In genomic region chrX:149314031-149314430, GRCh38 we compare ENCODE assay signal across 18 cellular contexts.
DNase-seq lines count a peak whose midpoint lies in the region; ATAC-seq and TF ChIP-seq lines count a peak whose summit lies in the region.
"Had no signal": no experiment of that assay in that cellular context is flagged by ENCODE, and none has a peak within 500 bp of the region (broad histone marks: within the 10 kb centered on the region; RNA-seq: fewer than 3 reads in every experiment).

No MANE protein-coding gene starts in this region.

- H2AFZ ChIP-seq in GM23248 (no peak overlapping the region), mesenchymal stem cell (ENCODE audit: low read depth, low read length) (no peak overlapping the region)

- H3K36me3 Mint-ChIP-seq in effector memory CD8-positive, alpha-beta T cell (ENCODE audit: insufficient read depth): peaks cover 3% of the 10 kb centered on the region
- H3K36me3 Mint-ChIP-seq in CD4-positive, alpha-beta memory T cell: no peaks in the 10 kb centered on the region
- H3K36me3 Mint-ChIP-seq: natural killer cell treated with Interleukin-12 subunit alpha and Interleukin-12 subunit beta and Interleukin-15 and Interleukin-18, amount 100 ng/mL, for 72 hours had no signal

- H3K4me3 ChIP-seq in GM23248 (no peak overlapping the region), mesenchymal stem cell (ENCODE audit: insufficient read depth in 1 of 2, low read depth in 1 of 2, low read length in 2 of 2) (no peak overlapping the region), spleen (no peak overlapping the region)
- H3K4me3 ChIP-seq in CD4-positive, alpha-beta memory T cell (ENCODE audit: low read length in 2 of 2): no peak overlapping the region
- H3K4me3 ChIP-seq: lung, thoracic aorta had no signal

- in situ Hi-C loops in GM23248 (cut with MboI): no loop called here

- no peaks in the 10 kb centered on the region for H3K79me1 ChIP-seq in mesenchymal stem cell (replicated peaks; ENCODE audit: low read length, poor library complexity, severe bottlenecking)

- no peak overlapping the region for H2BK15ac ChIP-seq in mesenchymal stem cell (ENCODE audit: low read depth, poor library complexity, severe bottlenecking)

- no peak overlapping the region for H3K14ac ChIP-seq in mesenchymal stem cell (ENCODE audit: low read length in 2 of 2)

- H3K9ac ChIP-seq in GM23248 (no peak overlapping the region), mesenchymal stem cell (ENCODE audit: low read length) (peak overlapping the region; percentile 62)

- H2BK12ac ChIP-seq in mesenchymal stem cell (ENCODE audit: low read length in 2 of 2): no peak overlapping the region

- CTCF ChIA-PET in CD4-positive, alpha-beta memory T cell (lab: Charles Lee; ENCODE audit: partially characterized antibody): no interaction called here

- no peak for TF ChIP-seq POLR2A in spleen (IDR thresholded peaks at IDR 0.05)

- H4K20me1 ChIP-seq in GM23248 (ENCODE audit: insufficient read depth): no peaks in the 10 kb centered on the region

- H3K4me3 Mint-ChIP-seq in effector memory CD8-positive, alpha-beta T cell: no peak overlapping the region
- H3K4me3 Mint-ChIP-seq in CD4-positive, alpha-beta memory T cell: no peak overlapping the region
- H3K4me3 Mint-ChIP-seq: activated naive CD4-positive, alpha-beta T cell treated with anti-CD3 and anti-CD28 coated beads for 36 hours; natural killer cell treated with Interleukin-12 subunit alpha and Interleukin-12 subunit beta and Interleukin-15 and Interleukin-18, amount 100 ng/mL, for 72 hours had no signal

- H3K4me1 ChIP-seq in GM23248 (ENCODE audit: insufficient read depth): no peaks in the 10 kb centered on the region
- H3K4me1 ChIP-seq in mesenchymal stem cell (ENCODE audit: control insufficient read depth, insufficient read depth, low read depth, low read length): no peaks in the 10 kb centered on the region
- H3K4me1 ChIP-seq in spleen: no peaks in the 10 kb centered on the region
- H3K4me1 ChIP-seq in CD4-positive, alpha-beta memory T cell (ENCODE audit: insufficient read depth, low read length): no peaks in the 10 kb centered on the region

- H3K9me3 ChIP-seq in GM23248 (ENCODE audit: low read depth) (no peaks in the 10 kb centered on the region), mesenchymal stem cell (ENCODE audit: control insufficient read depth, low read length) (peaks cover 5% of the 10 kb centered on the region), spleen (no peaks in the 10 kb centered on the region)
- no peaks in the 10 kb centered on the region for H3K9me3 ChIP-seq in CD4-positive, alpha-beta memory T cell (ENCODE audit: control insufficient read depth in 1 of 2, low read length in 2 of 2)
- H3K9me3 ChIP-seq: thoracic aorta had no signal

- H2BK120ac ChIP-seq in mesenchymal stem cell (ENCODE audit: low read depth, low read length): no peak overlapping the region

- intact Hi-C loops in spleen (cut with DNase I; ENCODE audit: low total_unique reads): no loop called here
- intact Hi-C loops in CD4-positive, alpha-beta memory T cell (cut with micrococcal nuclease): no loop called here

- H4K91ac ChIP-seq in mesenchymal stem cell (ENCODE audit: low read length): no peak overlapping the region

- no peak overlapping the region for H2AK5ac ChIP-seq in mesenchymal stem cell (ENCODE audit: low read length, severe bottlenecking)

- H3K4me2 ChIP-seq in GM23248 (ENCODE audit: unreplicated experiment) (no peak overlapping the region), mesenchymal stem cell (ENCODE audit: low read length, poor library complexity, severe bottlenecking) (no peak overlapping the region)

- TF ChIP-seq CTCF in spleen (IDR thresholded peaks at IDR 0.05 in 8 of 11, conservative IDR thresholded peaks at IDR 0.05 in 3 of 11): no peak

- POLR2A ChIA-PET in CD4-positive, alpha-beta memory T cell (lab: Charles Lee; ENCODE audit: partially characterized antibody): no interaction called here

- H3K4ac ChIP-seq in mesenchymal stem cell (ENCODE audit: low read depth in 1 of 2, low read length in 2 of 2): no peak overlapping the region

- H3K23ac ChIP-seq in mesenchymal stem cell (ENCODE audit: low read length in 2 of 2): no peak overlapping the region

- H3F3A ChIP-seq in GM23248 (ENCODE audit: insufficient read depth): no peaks in the 10 kb centered on the region

- H3K27me3 ChIP-seq in GM23248 (replicated peaks; ENCODE audit: insufficient read depth): no peaks in the 10 kb centered on the region
- H3K27me3 ChIP-seq in mesenchymal stem cell (ENCODE audit: control insufficient read depth in 1 of 2, insufficient read depth in 1 of 2, low read length in 2 of 2): no peaks in the 10 kb centered on the region
- H3K27me3 ChIP-seq in spleen (replicated peaks in 1 of 7): no peaks in the 10 kb centered on the region
- H3K27me3 ChIP-seq in CD4-positive, alpha-beta memory T cell (ENCODE audit: insufficient read depth, low read length): no peaks in the 10 kb centered on the region

- no peak overlapping the region for H4K8ac ChIP-seq in mesenchymal stem cell (ENCODE audit: low read length)

- H3K79me2 ChIP-seq in GM23248 (ENCODE audit: insufficient read depth): no peaks in the 10 kb centered on the region

- ATAC-seq in effector memory CD8-positive, alpha-beta T cell (replicated peaks): no peak
- ATAC-seq: natural killer cell treated with Interleukin-12 subunit alpha and Interleukin-12 subunit beta and Interleukin-15 and Interleukin-18, amount 100 ng/mL, for 72 hours; right cardiac atrium had no signal

- H3K27ac ChIP-seq in GM23248: no peak overlapping the region
- no peak overlapping the region for H3K27ac ChIP-seq in mesenchymal stem cell (ENCODE audit: low read length, poor library complexity, severe bottlenecking)
- H3K27ac ChIP-seq in spleen: no peak overlapping the region
- H3K27ac ChIP-seq in CD4-positive, alpha-beta memory T cell (ENCODE audit: low read depth, low read length): no peak overlapping the region
- H3K27ac ChIP-seq: C4-2B, thoracic aorta had no signal

- 1 to 3% methylated on average over 8 of the region's 8 CpGs for WGBS in GM23248 (ENCODE audit: low coverage in 1 of 2, low lambda C conversion rate in 2 of 2, missing lambda C conversion rate in 2 of 2), 2 experiments
- WGBS in mesenchymal stem cell: 37% methylated on average over 5 of the region's 8 CpGs
- WGBS in spleen, 5 donors: 54 to 72% (median 60%) methylated on average over 8 of the region's 8 CpGs

- no peak overlapping the region for H3K18ac ChIP-seq in mesenchymal stem cell (ENCODE audit: low read depth in 1 of 2, low read length in 2 of 2)

- no peaks in the 10 kb centered on the region for H3K9me3 Mint-ChIP-seq in effector memory CD8-positive, alpha-beta T cell
- no peaks in the 10 kb centered on the region for H3K9me3 Mint-ChIP-seq in CD4-positive, alpha-beta memory T cell
- H3K9me3 Mint-ChIP-seq: activated naive CD4-positive, alpha-beta T cell treated with anti-CD3 and anti-CD28 coated beads for 36 hours; natural killer cell treated with Interleukin-12 subunit alpha and Interleukin-12 subunit beta and Interleukin-15 and Interleukin-18, amount 100 ng/mL, for 72 hours had no signal

- no peak overlapping the region for H2BK5ac ChIP-seq in mesenchymal stem cell (ENCODE audit: low read depth, low read length, poor library complexity, severe bottlenecking)

- H3K9me2 ChIP-seq in GM23248 (ENCODE audit: insufficient read depth): no peaks in the 10 kb centered on the region

- H3K27ac Mint-ChIP-seq in effector memory CD8-positive, alpha-beta T cell: no peak overlapping the region
- H3K27ac Mint-ChIP-seq in CD4-positive, alpha-beta memory T cell: no peak overlapping the region
- H3K27ac Mint-ChIP-seq: activated naive CD4-positive, alpha-beta T cell treated with anti-CD3 and anti-CD28 coated beads for 36 hours; natural killer cell treated with Interleukin-12 subunit alpha and Interleukin-12 subunit beta and Interleukin-15 and Interleukin-18, amount 100 ng/mL, for 72 hours had no signal

- no peaks in the 10 kb centered on the region for H3K4me1 Mint-ChIP-seq in effector memory CD8-positive, alpha-beta T cell (ENCODE audit: low read depth in 2 of 2)
- no peaks in the 10 kb centered on the region for H3K4me1 Mint-ChIP-seq in CD4-positive, alpha-beta memory T cell

- H3K36me3 ChIP-seq in GM23248 (ENCODE audit: low read depth): no peaks in the 10 kb centered on the region
- H3K36me3 ChIP-seq in mesenchymal stem cell (ENCODE audit: control insufficient read depth in 1 of 2, insufficient read depth in 2 of 2, low read depth in 1 of 2, low read length in 2 of 2): no peaks in the 10 kb centered on the region
- H3K36me3 ChIP-seq in spleen: no peaks in the 10 kb centered on the region
- no peaks in the 10 kb centered on the region for H3K36me3 ChIP-seq in CD4-positive, alpha-beta memory T cell (ENCODE audit: insufficient read depth, low read length)
- H3K36me3 ChIP-seq: thoracic aorta had no signal

- peaks cover 4 to 19% of the 10 kb centered on the region in 2 donors for H3K27me3 Mint-ChIP-seq in effector memory CD8-positive, alpha-beta T cell
- peaks cover 1 to 2% of the 10 kb centered on the region in 2 donors for H3K27me3 Mint-ChIP-seq in CD4-positive, alpha-beta memory T cell

- DNase-seq in GM23248 (peak; percentile 20), cerebellar cortex (ENCODE audit: low spot score) (peak; percentile 52), mesenchymal stem cell (no peak), superior temporal gyrus (ENCODE audit: extremely low spot score) (peak; percentile 6), spleen (no peak)
- no peak for DNase-seq in effector CD8-positive, alpha-beta T cell (lab: John Stamatoyannopoulos, UW)
- no peak for DNase-seq in effector memory CD8-positive, alpha-beta T cell
- DNase-seq in CD4-positive, alpha-beta memory T cell: no peak
- DNase-seq: activated naive CD4-positive, alpha-beta T cell treated with anti-CD3 and anti-CD28 coated beads for 36 hours; activated T-cell treated with anti-CD3 and anti-CD28 coated beads for 4 hours; central memory CD4-positive, alpha-beta T cell; DMS79; right cardiac atrium; stimulated activated CD4-positive, alpha-beta T cell treated with anti-CD3 and anti-CD28 coated beads, Interleukin-4, amount 100 ng/mL, for 1 hour had no signal

Comparison
In these comparisons a context has a peak if more than half of its experiments do, and no peak if none do; other contexts are left out.
1. DNase-seq: peak in GM23248 (single experiment), cerebellar cortex (single experiment) and superior temporal gyrus (single experiment); none in mesenchymal stem cell (single experiment), spleen (single experiment), effector CD8-positive, alpha-beta T cell (single experiment), effector memory CD8-positive, alpha-beta T cell (0 of 3) and CD4-positive, alpha-beta memory T cell (0 of 5).